1 cellular context compared by ENCODE assay signal in genomic region chr1:18384477-18384876, GRCh38.
TF ChIP-seq lines count a peak whose summit lies in the region.

No MANE protein-coding gene starts in this region.

TF ChIP-seq in H1, 55 proteins besides CTCF, POLR2A, EP300 and RAD21:
- TF ChIP-seq ATF3 (IDR thresholded peaks at IDR 0.05; ENCODE audit: insufficient read depth, low read depth, low read length) (no peak), EGR1 (IDR thresholded peaks at IDR 0.05; ENCODE audit: borderline replicate concordance, low read depth, low read length) (0 out of 2 replicates have a peak, but pooled peaks have one; percentile 35)
